ENCODE assay signal across 22 cellular contexts in genomic region chr15:29093065-29093435, GRCh38.
DNase-seq lines count a peak whose midpoint lies in the region; ATAC-seq and TF ChIP-seq lines count a peak whose summit lies in the region.
"Had no signal": no experiment of that assay in that cellular context is flagged by ENCODE, and none has a peak within 500 bp of the region (broad histone marks: within the 10 kb centered on the region; RNA-seq: fewer than 3 reads in every experiment).

No MANE protein-coding gene starts in this region.

- H3K9ac ChIP-seq in mesenchymal stem cell (ENCODE audit: low read length) = no peak overlapping the region

- H3K79me1 ChIP-seq in mesenchymal stem cell (replicated peaks; ENCODE audit: low read length, poor library complexity, severe bottlenecking) = no peaks in the 10 kb centered on the region

- H3K36me3 ChIP-seq in mesenchymal stem cell (ENCODE audit: control insufficient read depth in 1 of 2, insufficient read depth in 2 of 2, low read depth in 1 of 2, low read length in 2 of 2) = no peaks in the 10 kb centered on the region
- H3K36me3 ChIP-seq: SJSA1 had no signal

- no peak for ATAC-seq in HG02678 (IDR thresholded peaks at IDR 0.05; ENCODE audit: unreplicated experiment)
- no peak for ATAC-seq in HG02884 (IDR thresholded peaks at IDR 0.05; ENCODE audit: unreplicated experiment)
- ATAC-seq in HG03442 (IDR thresholded peaks at IDR 0.05; ENCODE audit: unreplicated experiment) = no peak
- ATAC-seq: HCT116, HepG2, PC-3 had no signal

- H3K23ac ChIP-seq in mesenchymal stem cell (ENCODE audit: low read length in 2 of 2) = no peak overlapping the region

- intact Hi-C loops in CD14-positive monocyte (cut with micrococcal nuclease) = no loop called here

- no peak overlapping the region for H3K4ac ChIP-seq in mesenchymal stem cell (ENCODE audit: low read depth in 1 of 2, low read length in 2 of 2)

- no peak overlapping the region for H4K8ac ChIP-seq in mesenchymal stem cell (ENCODE audit: low read length)

- peaks cover 0 to 15% of the 10 kb centered on the region in 2 experiments for H3K27me3 ChIP-seq in mesenchymal stem cell (ENCODE audit: control insufficient read depth in 1 of 2, insufficient read depth in 1 of 2, low read length in 2 of 2)
- H3K27me3 ChIP-seq: SJSA1 had no signal

- DNase-seq in CD14-positive monocyte (ENCODE audit: low spot score) = peak; percentile 11
- no peak for DNase-seq in mesenchymal stem cell
- DNase-seq: CD4-positive, CD25-positive, alpha-beta regulatory T cell; DMS153; DND-41; Karpas-422; NCI-H1092; NCI-H1436; NCI-H187 treated with DMSO at 0.1 percent for 48 hours; NCI-H2171 treated with DMSO at 0.1 percent for 48 hours; NCI-H524 treated with DMSO at 0.1 percent for 48 hours; NCI-H774; PC-3; Right ventricle myocardium superior had no signal

- H3K27me3 Mint-ChIP-seq in CD14-positive monocyte (ENCODE audit: low read depth in 3 of 3) = peaks cover 0 to 11% (median 0%) of the 10 kb centered on the region in 3 donors
- H3K27me3 Mint-ChIP-seq: CD4-positive, CD25-positive, alpha-beta regulatory T cell had no signal

- TF ChIP-seq CTCF in CD14-positive monocyte (IDR thresholded peaks at IDR 0.05) = no peak

- H2AFZ ChIP-seq in mesenchymal stem cell (ENCODE audit: low read depth, low read length) = no peak overlapping the region

- H3K4me1 Mint-ChIP-seq in CD14-positive monocyte = peaks cover 4% of the 10 kb centered on the region

- no peak overlapping the region for H3K4me3 ChIP-seq in mesenchymal stem cell (ENCODE audit: insufficient read depth in 1 of 2, low read depth in 1 of 2, low read length in 2 of 2)
- H3K4me3 ChIP-seq: SJSA1 had no signal

- H2BK15ac ChIP-seq in mesenchymal stem cell (ENCODE audit: low read depth, poor library complexity, severe bottlenecking) = no peak overlapping the region

- no peak overlapping the region for H2BK5ac ChIP-seq in mesenchymal stem cell (ENCODE audit: low read depth, low read length, poor library complexity, severe bottlenecking)

- no peaks in the 10 kb centered on the region for H3K4me1 ChIP-seq in mesenchymal stem cell (ENCODE audit: control insufficient read depth, insufficient read depth, low read depth, low read length)

- H3K9me3 Mint-ChIP-seq in CD14-positive monocyte = no peaks in the 10 kb centered on the region
- H3K9me3 Mint-ChIP-seq: CD4-positive, CD25-positive, alpha-beta regulatory T cell had no signal

- no peak overlapping the region for H3K4me3 Mint-ChIP-seq in CD14-positive monocyte
- H3K4me3 Mint-ChIP-seq: CD4-positive, CD25-positive, alpha-beta regulatory T cell had no signal

- H3K14ac ChIP-seq in mesenchymal stem cell (ENCODE audit: low read length in 2 of 2) = no peak overlapping the region

- no peak overlapping the region for H3K18ac ChIP-seq in mesenchymal stem cell (ENCODE audit: low read depth in 1 of 2, low read length in 2 of 2)

- H3K27ac ChIP-seq in angular gyrus (ENCODE audit: low read depth, low read length) (peak overlapping the region; percentile 49), mesenchymal stem cell (ENCODE audit: low read length, poor library complexity, severe bottlenecking) (no peak overlapping the region), temporal lobe (ENCODE audit: low read depth, low read length) (peak overlapping the region; percentile 72)
- H3K27ac ChIP-seq: SJSA1 had no signal

- H3K4me2 ChIP-seq in mesenchymal stem cell (ENCODE audit: low read length, poor library complexity, severe bottlenecking) = no peak overlapping the region

- H2BK12ac ChIP-seq in mesenchymal stem cell (ENCODE audit: low read length in 2 of 2) = no peak overlapping the region

- peak overlapping the region; percentile 29 for H4K91ac ChIP-seq in mesenchymal stem cell (ENCODE audit: low read length)

- no peak overlapping the region for H2AK5ac ChIP-seq in mesenchymal stem cell (ENCODE audit: low read length, severe bottlenecking)

- H3K36me3 Mint-ChIP-seq in CD14-positive monocyte = no peaks in the 10 kb centered on the region

- H3K9me3 ChIP-seq in mesenchymal stem cell (ENCODE audit: control insufficient read depth, low read length) = no peaks in the 10 kb centered on the region
- H3K9me3 ChIP-seq: SJSA1 had no signal

- 98% methylated on average over 15 of the region's 17 CpGs for WGBS in mesenchymal stem cell

- H3K27ac Mint-ChIP-seq in CD14-positive monocyte = no peak overlapping the region

- no peak overlapping the region for H2BK120ac ChIP-seq in mesenchymal stem cell (ENCODE audit: low read depth, low read length)
